ENCODE assay signal across 18 cellular contexts in the genomic region with DNA sequence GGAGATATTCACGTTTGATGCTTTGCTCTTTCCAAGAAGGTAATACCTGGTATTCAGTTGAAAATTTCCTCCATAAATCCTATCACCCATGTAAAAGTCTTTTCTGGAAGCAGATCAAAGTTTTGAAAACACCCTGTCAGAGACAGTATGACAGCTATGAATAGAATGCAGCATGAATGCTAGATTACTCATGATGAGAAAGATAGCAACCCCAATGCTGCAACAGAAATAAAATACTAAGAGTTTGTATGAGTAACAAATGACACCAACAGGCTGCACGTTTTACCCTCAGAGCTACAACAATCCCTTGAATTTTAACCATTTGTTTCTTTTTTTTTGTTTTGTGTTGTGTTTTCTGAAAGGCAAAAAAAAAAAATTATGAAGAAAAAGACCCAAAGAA.
DNase-seq lines count a peak whose midpoint lies in the region; ATAC-seq, FAIRE-seq and TF ChIP-seq lines count a peak whose summit lies in the region.
"Had no signal": no experiment of that assay in that cellular context is flagged by ENCODE, and none has a peak within 500 bp of the region (broad histone marks: within the 10 kb centered on the region; RNA-seq: fewer than 3 reads in every experiment).

No MANE protein-coding gene starts in this region.

- CTCF ChIA-PET in CD4-positive, alpha-beta T cell (lab: Charles Lee): interaction anchor here (1.3 kb wide), 1 partner anchor 12 kb away, joined by 4 read pairs; no protein-coding TSS in a partner anchor

- H3K27me3 ChIP-seq in bronchial epithelial cell (ENCODE audit: control insufficient read depth, insufficient read depth, low read length) (no peaks in the 10 kb centered on the region), lower lobe of right lung (ENCODE audit: low read depth) (no peaks in the 10 kb centered on the region)
- H3K27me3 ChIP-seq in CD4-positive, alpha-beta T cell (ENCODE audit: control insufficient read depth, insufficient read depth, low read length): no peaks in the 10 kb centered on the region

- FAIRE-seq in bronchial epithelial cell (lab: Jason Lieb, UNC): no peak
- FAIRE-seq: endothelial cell of umbilical vein, GM18507 had no signal

- H3K4me1 Mint-ChIP-seq in CD4-positive, alpha-beta T cell (ENCODE audit: low read depth): no peaks in the 10 kb centered on the region
- H3K4me1 Mint-ChIP-seq: stimulated activated memory B cell treated with anti-CD40 and anti-IgM and Interleukin-4, amounts not matched to agents 10 μg/mL and 1 μg/mL and 100 μg/mL, for 72 hours had no signal

- intact Hi-C loops in CD4-positive, alpha-beta T cell (cut with DNase I, micrococcal nuclease): no loop called here
- intact Hi-C loops in lower lobe of right lung (cut with DNase I): no loop called here

- peaks cover 13% of the 10 kb centered on the region for H3K27me3 Mint-ChIP-seq in CD4-positive, alpha-beta T cell
- H3K27me3 Mint-ChIP-seq: stimulated activated memory B cell treated with anti-CD40 and anti-IgM and Interleukin-4, amounts not matched to agents 10 μg/mL and 1 μg/mL and 100 μg/mL, for 72 hours had no signal

- ATAC-seq in CD4-positive, alpha-beta T cell (ENCODE audit: poor library complexity): no peak
- no peak for ATAC-seq in lower lobe of right lung
- ATAC-seq: stimulated activated memory B cell treated with anti-CD40 and anti-IgM and Interleukin-4, amounts not matched to agents 10 μg/mL and 1 μg/mL and 100 μg/mL, for 72 hours had no signal

- no peak for TF ChIP-seq CTCF in bronchial epithelial cell (IDR thresholded peaks at IDR 0.05; ENCODE audit: insufficient read depth, low read length, severe bottlenecking)
- TF ChIP-seq CTCF in CD4-positive, alpha-beta T cell (IDR thresholded peaks at IDR 0.05): no peak
- no peak for TF ChIP-seq CTCF in lower lobe of right lung (IDR thresholded peaks at IDR 0.05)

- no peak overlapping the region for H3K27ac ChIP-seq in CD4-positive, alpha-beta T cell (ENCODE audit: low read depth, low read length)
- H3K27ac ChIP-seq in lower lobe of right lung: no peak overlapping the region
- H3K27ac ChIP-seq: BLaER1 treated with 17β-estradiol and CSF1 and Interleukin-3, amounts not matched to agents 10 nM and 100 nM; PC-9 had no signal

- no peak overlapping the region for H3K4me3 ChIP-seq in bronchial epithelial cell (ENCODE audit: low read depth, low read length)
- no peak overlapping the region for H3K4me3 ChIP-seq in lower lobe of right lung
- H3K4me3 ChIP-seq: BLaER1 treated with 17β-estradiol and CSF1 and Interleukin-3, amounts not matched to agents 10 nM and 100 nM; PC-9 had no signal

- POLR2A ChIA-PET in CD4-positive, alpha-beta T cell (lab: Charles Lee): no interaction called here

- H3K4me3 Mint-ChIP-seq in CD4-positive, alpha-beta T cell: no peak overlapping the region
- H3K4me3 Mint-ChIP-seq: stimulated activated memory B cell treated with anti-CD40 and anti-IgM and Interleukin-4, amounts not matched to agents 10 μg/mL and 1 μg/mL and 100 μg/mL, for 72 hours had no signal

- no peaks in the 10 kb centered on the region for H3K4me1 ChIP-seq in lower lobe of right lung
- H3K4me1 ChIP-seq: BLaER1 treated with 17β-estradiol and CSF1 and Interleukin-3, amounts not matched to agents 10 nM and 100 nM had no signal

- H3K9me3 Mint-ChIP-seq in CD4-positive, alpha-beta T cell: no peaks in the 10 kb centered on the region
- H3K9me3 Mint-ChIP-seq: activated T-helper 2 cell treated with anti-CD3 and anti-CD28 coated beads, Interferon-gamma antibody, Interleukin-2, Interleukin-4, amounts not matched to agents 10 μg/mL and 5 μg/mL and 100 μg/mL, durations not matched to agents 14 hours and 24 hours and 36 hours; stimulated activated memory B cell treated with anti-CD40 and anti-IgM and Interleukin-4, amounts not matched to agents 10 μg/mL and 1 μg/mL and 100 μg/mL, for 72 hours had no signal

- H3K9me3 ChIP-seq in CD4-positive, alpha-beta T cell (ENCODE audit: control insufficient read depth, low read length): no peaks in the 10 kb centered on the region
- H3K9me3 ChIP-seq in lower lobe of right lung: no peaks in the 10 kb centered on the region
- H3K9me3 ChIP-seq: BLaER1 treated with 17β-estradiol and CSF1 and Interleukin-3, amounts not matched to agents 10 nM and 100 nM had no signal

- peak; percentile 59 for DNase-seq in AG20443 (ENCODE audit: low spot score)
- DNase-seq in M059J (ENCODE audit: low read depth): peak; percentile 83
- peak; percentile 80 for DNase-seq in bronchial epithelial cell (ENCODE audit: low read depth)
- peak; percentile 80 for DNase-seq in kidney glomerular epithelial cell (lab: John Stamatoyannopoulos, UW)
- no peak for DNase-seq in CD4-positive, alpha-beta T cell
- no peak for DNase-seq in NCI-H510A treated with DMSO at 0.1 percent for 48 hours (lab: John Stamatoyannopoulos, UW)
- no peak for DNase-seq in activated CD8-positive, alpha-beta memory T cell treated with anti-CD3 and anti-CD28 coated beads for 24 hours
- DNase-seq in lower lobe of right lung: no peak
- DNase-seq: H7; midbrain; MV-4-11; stimulated activated CD4-positive, alpha-beta T cell treated with anti-CD3 and anti-CD28 coated beads, Interleukin-2, amount 100 ng/mL, for 48 hours had no signal

- H3K27ac Mint-ChIP-seq in CD4-positive, alpha-beta T cell: no peak overlapping the region
- H3K27ac Mint-ChIP-seq: activated T-helper 2 cell treated with anti-CD3 and anti-CD28 coated beads, Interferon-gamma antibody, Interleukin-2, Interleukin-4, amounts not matched to agents 10 μg/mL and 5 μg/mL and 100 μg/mL, durations not matched to agents 14 hours and 24 hours and 36 hours; stimulated activated memory B cell treated with anti-CD40 and anti-IgM and Interleukin-4, amounts not matched to agents 10 μg/mL and 1 μg/mL and 100 μg/mL, for 72 hours had no signal

- H3K36me3 ChIP-seq in bronchial epithelial cell (ENCODE audit: control insufficient read depth, insufficient read depth, low read length) (no peaks in the 10 kb centered on the region), lower lobe of right lung (no peaks in the 10 kb centered on the region)
- H3K36me3 ChIP-seq: BLaER1 treated with 17β-estradiol and CSF1 and Interleukin-3, amounts not matched to agents 10 nM and 100 nM had no signal

- H3K36me3 Mint-ChIP-seq in CD4-positive, alpha-beta T cell (ENCODE audit: low read depth): no peaks in the 10 kb centered on the region
- H3K36me3 Mint-ChIP-seq: stimulated activated memory B cell treated with anti-CD40 and anti-IgM and Interleukin-4, amounts not matched to agents 10 μg/mL and 1 μg/mL and 100 μg/mL, for 72 hours had no signal

Comparison
In these comparisons a context has a peak if more than half of its experiments do, and no peak if none do; other contexts are left out.
1. DNase-seq: peak in AG20443 (single experiment), M059J (single experiment), bronchial epithelial cell (single experiment) and kidney glomerular epithelial cell (single experiment); none in CD4-positive, alpha-beta T cell (0 of 10), NCI-H510A treated with DMSO at 0.1 percent for 48 hours (single experiment), activated CD8-positive, alpha-beta memory T cell treated with anti-CD3 and anti-CD28 coated beads for 24 hours (single experiment) and lower lobe of right lung (single experiment).